Comparison of ENCODE assay signal across 8 cellular contexts in genomic region chr2:181790716-181791649, GRCh38.
A peak's percentile ranks its signal among the peaks of the same experiment; 100 is the strongest.
DNase-seq lines count a peak whose midpoint lies in the region; ATAC-seq and TF ChIP-seq lines count a peak whose summit lies in the region.

No MANE protein-coding gene starts in this region.

- H3K4me3 Mint-ChIP-seq in progenitor cell of endocrine pancreas (ENCODE audit: low read depth): peak overlapping the region; percentile 35

- no peaks in the 10 kb centered on the region for H3K27me3 Mint-ChIP-seq in progenitor cell of endocrine pancreas

- peaks cover 20% of the 10 kb centered on the region for H3K4me1 Mint-ChIP-seq in progenitor cell of endocrine pancreas (ENCODE audit: low read depth)

- peak overlapping the region; percentile 90 for H3K27ac Mint-ChIP-seq in progenitor cell of endocrine pancreas

- DNase-seq in activated CD8-positive, alpha-beta memory T cell treated with anti-CD3 and anti-CD28 coated beads, Interleukin-2, amount 50 U/mL, for 48 hours: peak; percentile 57
- DNase-seq in activated CD8-positive, alpha-beta memory T cell treated with anti-CD3 and anti-CD28 coated beads for 24 hours: no peak
- DNase-seq in NCI-H146 treated with DMSO at 0.1 percent for 48 hours (lab: John Stamatoyannopoulos, UW; ENCODE audit: unreplicated experiment) (peak; percentile 42), brain pericyte (ENCODE audit: low read depth, low spot score) (peak; percentile 51), progenitor cell of endocrine pancreas (ENCODE audit: low spot score, unreplicated experiment) (no peak), NCI-H2081 treated with DMSO at 0.1 percent for 48 hours (lab: John Stamatoyannopoulos, UW) (no peak), NAMALWA (ENCODE audit: low spot score) (no peak)

- peaks cover 11% of the 10 kb centered on the region for H3K9me3 Mint-ChIP-seq in progenitor cell of endocrine pancreas (ENCODE audit: low read depth)

- TF ChIP-seq CTCF in progenitor cell of endocrine pancreas (IDR thresholded peaks at IDR 0.05; ENCODE audit: unreplicated experiment): no peak

- peaks cover 4% of the 10 kb centered on the region for H3K36me3 Mint-ChIP-seq in progenitor cell of endocrine pancreas (ENCODE audit: insufficient read depth)

- ATAC-seq in HG02623 (IDR thresholded peaks at IDR 0.05; ENCODE audit: unreplicated experiment): peak; percentile 91

Comparison
In these comparisons a context has a peak if more than half of its experiments do, and no peak if none do; other contexts are left out.
1. DNase-seq: peak in activated CD8-positive, alpha-beta memory T cell treated with anti-CD3 and anti-CD28 coated beads, Interleukin-2, amount 50 U/mL, for 48 hours (single experiment), NCI-H146 treated with DMSO at 0.1 percent for 48 hours (single experiment) and brain pericyte (single experiment); none in activated CD8-positive, alpha-beta memory T cell treated with anti-CD3 and anti-CD28 coated beads for 24 hours (single experiment), progenitor cell of endocrine pancreas (single experiment), NCI-H2081 treated with DMSO at 0.1 percent for 48 hours (single experiment) and NAMALWA (single experiment).